Comparison of ENCODE assay signal across 1 cellular context in genomic region chr17:59892849-59893616, GRCh38.
TF ChIP-seq lines count a peak whose summit lies in the region.

TSS of gene RPS6KB1 (plus strand) at chr17:59893121. CDS start at chr17:59893185, 64 bp downstream.
TSS of gene TUBD1 (minus strand) at chr17:59892943. CDS start at chr17:59891002, 1,941 bp downstream.

TF ChIP-seq in HEK293, 187 proteins besides CTCF, POLR2A, EP300 and RAD21 (continued from another document and continues in another):
- TF ChIP-seq MEIS1 (CRISPR knock-in tag; IDR thresholded peaks at IDR 0.05; ENCODE audit: borderline replicate concordance) (no peak), ZNF114 (tag by site-specific recombination; IDR thresholded peaks at IDR 0.05) (no peak), ZSCAN23 (tag by site-specific recombination; IDR thresholded peaks at IDR 0.05) (no peak), KLF8 (tag by site-specific recombination; IDR thresholded peaks at IDR 0.05) (no peak), ATF2 (tag by site-specific recombination; IDR thresholded peaks at IDR 0.05; ENCODE audit: low read depth) (no peak), ZNF585B (tag by site-specific recombination; IDR thresholded peaks at IDR 0.05) (no peak), ZNF138 (tag by site-specific recombination; IDR thresholded peaks at IDR 0.05; ENCODE audit: borderline replicate concordance) (no peak), ZNF335 (tag by site-specific recombination; conservative IDR thresholded peaks at IDR 0.05) (peak; percentile 94), ZNF18 (tag by site-specific recombination; IDR thresholded peaks at IDR 0.05) (no peak), ZNF184 (tag by site-specific recombination; IDR thresholded peaks at IDR 0.05) (no peak), ZNF37A (tag by site-specific recombination; IDR thresholded peaks at IDR 0.05) (no peak), ZNF660 (tag by site-specific recombination; IDR thresholded peaks at IDR 0.05) (no peak; the same call in none of the 2 replicates), ZNF701 (tag by site-specific recombination; IDR thresholded peaks at IDR 0.05) (no peak), ZFP41 (tag by site-specific recombination; IDR thresholded peaks at IDR 0.05; ENCODE audit: borderline replicate concordance) (no peak), ZNF121 (tag by site-specific recombination; IDR thresholded peaks at IDR 0.05) (0 out of 2 replicates have a peak, but pooled peaks have one; percentile 31), ZNF404 (tag by site-specific recombination; IDR thresholded peaks at IDR 0.05) (no peak), ZNF175 (tag by site-specific recombination; IDR thresholded peaks at IDR 0.05) (no peak), ZNF23 (tag by site-specific recombination; IDR thresholded peaks at IDR 0.05; ENCODE audit: borderline replicate concordance) (no peak), ZBTB1 (tag by site-specific recombination; IDR thresholded peaks at IDR 0.05) (no peak), IKZF3 (tag by site-specific recombination; IDR thresholded peaks at IDR 0.05) (no peak), PBX3 (CRISPR knock-in tag; IDR thresholded peaks at IDR 0.05) (peak; percentile 42; the same call in 1 of the 2 replicates), ZNF645 (tag by site-specific recombination; IDR thresholded peaks at IDR 0.05) (no peak), ZNF785 (tag by site-specific recombination; IDR thresholded peaks at IDR 0.05) (no peak; the same call in 1 of the 2 replicates), AEBP2 (tag by site-specific recombination; IDR thresholded peaks at IDR 0.05; ENCODE audit: borderline replicate concordance) (no peak), ZNF561 (tag by site-specific recombination; IDR thresholded peaks at IDR 0.05; ENCODE audit: borderline replicate concordance) (peak; percentile 26; the same call in 1 of the 2 replicates), ZNF621 (tag by site-specific recombination; IDR thresholded peaks at IDR 0.05) (no peak), ZBTB10 (tag by site-specific recombination; IDR thresholded peaks at IDR 0.05) (peak; percentile 71; the same call in 1 of the 2 replicates), HOXA7 (CRISPR knock-in tag; IDR thresholded peaks at IDR 0.05; ENCODE audit: borderline replicate concordance) (no peak), ZNF26 (tag by site-specific recombination; IDR thresholded peaks at IDR 0.05) (no peak), ZBTB26 (tag by site-specific recombination; optimal IDR thresholded peaks at IDR 0.05) (peak; percentile 89), ZNF791 (tag by site-specific recombination; IDR thresholded peaks at IDR 0.05) (no peak), ZNF501 (tag by site-specific recombination; IDR thresholded peaks at IDR 0.05) (peak; percentile 97), ZNF266 (tag by site-specific recombination; IDR thresholded peaks at IDR 0.05; ENCODE audit: low read depth) (no peak), BCL11A (tag by site-specific recombination; IDR thresholded peaks at IDR 0.05; ENCODE audit: low read depth) (0 out of 2 replicates have a peak, but pooled peaks have one; percentile 18), SP7 (tag by site-specific recombination; IDR thresholded peaks at IDR 0.05) (peak; percentile 61; the same call in 1 of the 2 replicates), ZNF629 (tag by site-specific recombination; IDR thresholded peaks at IDR 0.05) (peak; percentile 12; the same call in 1 of the 2 replicates), ZNF292 (tag by site-specific recombination; IDR thresholded peaks at IDR 0.05; ENCODE audit: borderline replicate concordance, low read depth) (no peak), HOXD13 (CRISPR knock-in tag; IDR thresholded peaks at IDR 0.05; ENCODE audit: borderline replicate concordance) (no peak), ZNF221 (tag by site-specific recombination; IDR thresholded peaks at IDR 0.05; ENCODE audit: borderline replicate concordance) (no peak), ZNF324 (tag by site-specific recombination; IDR thresholded peaks at IDR 0.05) (peak; percentile 23; the same call in 1 of the 2 replicates), ZNF670 (tag by site-specific recombination; IDR thresholded peaks at IDR 0.05; ENCODE audit: low read depth) (no peak), YY2 (tag by site-specific recombination; IDR thresholded peaks at IDR 0.05) (peak; percentile 93), GFI1B (tag by site-specific recombination; IDR thresholded peaks at IDR 0.05) (no peak), ZNF555 (tag by site-specific recombination; conservative IDR thresholded peaks at IDR 0.05) (no peak), OSR2 (tag by site-specific recombination; IDR thresholded peaks at IDR 0.05) (no peak), ELK4 (IDR thresholded peaks at IDR 0.05; ENCODE audit: borderline replicate concordance, low read depth, low read length) (no peak), ZNF658 (tag by site-specific recombination; IDR thresholded peaks at IDR 0.05) (no peak), REST (tag by site-specific recombination; IDR thresholded peaks at IDR 0.05) (no peak), ZNF423 (tag by site-specific recombination; IDR thresholded peaks at IDR 0.05) (0 out of 2 replicates have a peak, but pooled peaks have one; percentile 51)
